In genomic region chr17:64443086-64443760, GRCh38 we compare ENCODE assay signal across 18 cellular contexts. TPM values are rescaled to one million over a fixed set of nuclear protein-coding genes. Genes with fewer than 3 reads are reported as not detected.
DNase-seq lines count a peak whose midpoint lies in the region; ATAC-seq and TF ChIP-seq lines count a peak whose summit lies in the region.
"Had no signal": no experiment of that assay in that cellular context is flagged by ENCODE, and none has a peak within 500 bp of the region (broad histone marks: within the 10 kb centered on the region; RNA-seq: fewer than 3 reads in every experiment).

No MANE protein-coding gene starts in this region.

- POLR2A ChIA-PET in activated CD4-positive, alpha-beta memory T cell treated with anti-CD3 and anti-CD28 coated beads, Interleukin-2, amount 10 ng/mL, durations not matched to agents 7 days and 5 days (lab: Charles Lee), result interaction anchor here (1.1 to 2.7 kb wide), 3 partner anchors 53 to 63 kb away, joined by 5 to 22 read pairs (median 7); partner anchors contain the start of genes CEP95, DDX5 and POLG2

- peaks cover 18% of the 10 kb centered on the region for H3K9me3 ChIP-seq in DOHH2 (ENCODE audit: control insufficient read depth, insufficient read depth, low read length)
- peaks cover 9% of the 10 kb centered on the region for H3K9me3 ChIP-seq in mucosa of descending colon

- H4K20me1 ChIP-seq in DOHH2 (ENCODE audit: control insufficient read depth, insufficient read depth, low read depth, low read length), result no peaks in the 10 kb centered on the region

- H3K36me3 ChIP-seq in DOHH2 (ENCODE audit: control insufficient read depth, low read length) (no peaks in the 10 kb centered on the region), mucosa of descending colon (ENCODE audit: low read depth) (no peaks in the 10 kb centered on the region)
- H3K36me3 ChIP-seq: HAP-1, MG63, suprapubic skin had no signal

- no peak overlapping the region for H3K4me3 Mint-ChIP-seq in activated CD4-positive, alpha-beta memory T cell treated with anti-CD3 and anti-CD28 coated beads, Interleukin-2, amount 10 ng/mL, durations not matched to agents 7 days and 5 days
- H3K4me3 Mint-ChIP-seq: nephron progenitor cell had no signal

- no peaks in the 10 kb centered on the region for H3K9me2 ChIP-seq in DOHH2 (replicated peaks; ENCODE audit: control insufficient read depth, low read length)

- H3K9me3 Mint-ChIP-seq in activated CD4-positive, alpha-beta memory T cell treated with anti-CD3 and anti-CD28 coated beads, Interleukin-2, amount 10 ng/mL, durations not matched to agents 7 days and 5 days, result peaks cover 18% of the 10 kb centered on the region

- H3K27ac Mint-ChIP-seq in activated CD4-positive, alpha-beta memory T cell treated with anti-CD3 and anti-CD28 coated beads, Interleukin-2, amount 10 ng/mL, durations not matched to agents 7 days and 5 days, result peak overlapping the region; percentile 88

- H3K4me1 ChIP-seq in DOHH2 (ENCODE audit: control insufficient read depth, low read length) (peaks cover 41% of the 10 kb centered on the region), mucosa of descending colon (ENCODE audit: low read depth) (no peaks in the 10 kb centered on the region)
- H3K4me1 ChIP-seq: HAP-1, suprapubic skin had no signal

- peaks cover 42% of the 10 kb centered on the region for H3K4me1 Mint-ChIP-seq in activated CD4-positive, alpha-beta memory T cell treated with anti-CD3 and anti-CD28 coated beads, Interleukin-2, amount 10 ng/mL, durations not matched to agents 7 days and 5 days

- H3K27me3 ChIP-seq in DOHH2 (ENCODE audit: control insufficient read depth, low read length) (no peaks in the 10 kb centered on the region), dorsolateral prefrontal cortex (no peaks in the 10 kb centered on the region)
- H3K27me3 ChIP-seq: MG63, suprapubic skin had no signal

- no peaks in the 10 kb centered on the region for H3K27me3 Mint-ChIP-seq in activated CD4-positive, alpha-beta memory T cell treated with anti-CD3 and anti-CD28 coated beads, Interleukin-2, amount 10 ng/mL, durations not matched to agents 7 days and 5 days

- H3F3A ChIP-seq in DOHH2 (ENCODE audit: control insufficient read depth, insufficient read depth), result peaks cover 3% of the 10 kb centered on the region; the same call in 1 of the 2 replicates

- peak overlapping the region; percentile 21; the same call in 1 of the 2 replicates for H3K4me2 ChIP-seq in DOHH2 (ENCODE audit: low read length)

- H3K79me2 ChIP-seq in DOHH2 (ENCODE audit: control insufficient read depth, low read length), result no peaks in the 10 kb centered on the region

- DNase-seq in A172 (ENCODE audit: low spot score) (peak; percentile 38), mucosa of descending colon (no peak), NCI-H1417 treated with DMSO at 0.1 percent for 48 hours (lab: John Stamatoyannopoulos, UW) (no peak), dorsolateral prefrontal cortex (no peak), NOMO-1 (lab: John Stamatoyannopoulos, UW; ENCODE audit: unreplicated experiment in 2 of 2) (no peak)
- DNase-seq in activated CD4-positive, alpha-beta memory T cell treated with anti-CD3 and anti-CD28 coated beads, Interleukin-2, amount 10 ng/mL, durations not matched to agents 7 days and 5 days, result no peak
- DNase-seq: activated CD8-positive, alpha-beta memory T cell treated with anti-CD3 and anti-CD28 coated beads for 24 hours; amniotic stem cell; cerebellar nuclear complex; foreskin fibroblast; MG63; NCI-H2081; NCI-H526 treated with DMSO at 0.1 percent for 48 hours; nephron progenitor cell had no signal

- peak; percentile 53 for ATAC-seq in mucosa of descending colon
- ATAC-seq in HG03139 (IDR thresholded peaks at IDR 0.05; ENCODE audit: unreplicated experiment), result no peak

- H3K27ac ChIP-seq in DOHH2 (ENCODE audit: low read depth, low read length) (no peak overlapping the region), dorsolateral prefrontal cortex (peak overlapping the region in 17 of 59 donors; percentile 6 to 66 (median 41))
- H3K27ac ChIP-seq: suprapubic skin had no signal

- intact Hi-C loops in mucosa of descending colon (cut with DNase I, micrococcal nuclease), result no loop called here
- intact Hi-C loops in dorsolateral prefrontal cortex (cut with DNase I), result no loop called here

- H3K36me3 Mint-ChIP-seq in activated CD4-positive, alpha-beta memory T cell treated with anti-CD3 and anti-CD28 coated beads, Interleukin-2, amount 10 ng/mL, durations not matched to agents 7 days and 5 days (ENCODE audit: low read depth), result peaks cover 15% of the 10 kb centered on the region

- H3K4me3 ChIP-seq in DOHH2 (ENCODE audit: low read length) (no peak overlapping the region), mucosa of descending colon (no peak overlapping the region), dorsolateral prefrontal cortex (no peak overlapping the region)
- H3K4me3 ChIP-seq: HAP-1, MG63, suprapubic skin had no signal

- TF ChIP-seq CTCF in DOHH2 (IDR thresholded peaks at IDR 0.05; ENCODE audit: low read depth, low read length, poor library complexity, severe bottlenecking), result no peak
- TF ChIP-seq CTCF in mucosa of descending colon (IDR thresholded peaks at IDR 0.05), result no peak
- TF ChIP-seq CTCF in dorsolateral prefrontal cortex (IDR thresholded peaks at IDR 0.05 in 54 of 56, conservative IDR thresholded peaks at IDR 0.05 in 2 of 56; ENCODE audit: low read depth in 1 of 56, partially characterized antibody in 56 of 56), result no peak

- CTCF ChIA-PET in activated CD4-positive, alpha-beta memory T cell treated with anti-CD3 and anti-CD28 coated beads, Interleukin-2, amount 10 ng/mL, durations not matched to agents 7 days and 5 days (lab: Charles Lee), result no interaction called here

RNA-seq across cellular contexts. Expression of gene MILR1, which starts 5.7 kb away (rescaled TPM):
- total RNA-seq in A172 (2014; rRNA removed; shearing (Covaris generic)), result 1.4 and 6.6 TPM in 2 replicates
- total RNA-seq in activated CD4-positive, alpha-beta memory T cell treated with anti-CD3 and anti-CD28 coated beads, Interleukin-2, amount 10 ng/mL, durations not matched to agents 7 days and 5 days, result under 1 TPM; 0.35 to 0.80 TPM
- total RNA-seq in mucosa of descending colon, result 1 to 10 TPM; 4.4 to 4.6 (median 4.6) TPM
- total RNA-seq in dorsolateral prefrontal cortex, result 10 to 100 TPM in 9 of 120 experiments, 1 to 10 TPM in 111; 1.1 to 16.6 (median 4.9) TPM

RNA-seq across cellular contexts. Expression of gene PECAM1, which starts 52.6 kb away (rescaled TPM):
- 0.05 TPM in 1 of 2 replicates, not detected in the other for total RNA-seq in A172 (2014; rRNA removed; shearing (Covaris generic))
- total RNA-seq in activated CD4-positive, alpha-beta memory T cell treated with anti-CD3 and anti-CD28 coated beads, Interleukin-2, amount 10 ng/mL, durations not matched to agents 7 days and 5 days, result 1 to 10 TPM; 1.1 to 1.7 TPM
- total RNA-seq in mucosa of descending colon, result 10 to 100 TPM; 36.6 to 74.1 (median 56.8) TPM
- 100 to 1,000 TPM in 3 of 120 experiments, 10 to 100 TPM in 117; 22.1 to 136 (median 49.2) TPM for total RNA-seq in dorsolateral prefrontal cortex

RNA-seq across cellular contexts. Expression of gene POLG2, which starts 53.6 kb away (rescaled TPM):
- total RNA-seq in A172 (2014; rRNA removed; shearing (Covaris generic)), result 7.1 and 11.0 TPM in 2 replicates
- total RNA-seq in activated CD4-positive, alpha-beta memory T cell treated with anti-CD3 and anti-CD28 coated beads, Interleukin-2, amount 10 ng/mL, durations not matched to agents 7 days and 5 days, result 10 to 100 TPM; 34.7 to 35.2 TPM
- total RNA-seq in mucosa of descending colon (10 to 100 TPM; 10.8 to 13.5 (median 11.8) TPM), dorsolateral prefrontal cortex (10 to 100 TPM in 105 of 120 experiments, 1 to 10 TPM in 15; 5.9 to 25.5 (median 12.7) TPM)

Comparison
In these comparisons a context has a peak if more than half of its experiments do, and no peak if none do; other contexts are left out.
1. RNA of gene PECAM1, which starts 52.6 kb away (total RNA-seq): 36.6 to 74.1 TPM in mucosa of descending colon and 22.1 to 136 TPM in dorsolateral prefrontal cortex; 1.1 to 1.7 TPM in activated CD4-positive, alpha-beta memory T cell treated with anti-CD3 and anti-CD28 coated beads, Interleukin-2, amount 10 ng/mL, durations not matched to agents 7 days and 5 days and 0.05 TPM in A172; every median in the first group is over 4 times any median in the second.